ENCODE assay signal across 8 cellular contexts in the genomic region with DNA sequence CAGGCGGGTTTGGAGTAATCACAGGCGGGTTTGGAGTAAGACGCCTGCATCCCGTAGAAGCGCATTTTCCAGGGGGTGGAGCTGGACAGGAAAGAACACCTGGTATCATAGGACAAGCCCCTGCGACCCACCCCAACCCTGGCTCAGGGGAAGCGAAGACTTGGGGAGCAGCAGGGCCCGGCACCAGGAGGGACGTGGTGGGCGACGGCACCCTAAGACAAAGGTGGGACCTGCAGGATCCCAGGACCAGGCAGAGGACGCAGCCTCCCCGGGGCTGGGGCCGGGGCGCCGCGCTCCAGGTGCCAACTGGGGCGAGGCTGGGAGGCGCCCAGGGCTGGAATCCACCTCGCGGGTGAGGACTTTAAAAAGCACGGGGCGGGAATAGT.
DNase-seq lines count a peak whose midpoint lies in the region; ATAC-seq and TF ChIP-seq lines count a peak whose summit lies in the region.

No MANE protein-coding gene starts in this region.

- H3K4me3 Mint-ChIP-seq in activated naive CD4-positive, alpha-beta T cell treated with anti-CD3 and anti-CD28 coated beads, Interleukin-2, amount 50 U/mL, for 24 hours, result peak overlapping the region; percentile 85
- peak overlapping the region; percentile 85 for H3K4me3 Mint-ChIP-seq in activated naive CD8-positive, alpha-beta T cell treated with anti-CD3 and anti-CD28 coated beads, Interleukin-2, amount 50 U/mL, for 24 hours
- peak overlapping the region; percentile 77 for H3K4me3 Mint-ChIP-seq in stimulated activated effector memory CD8-positive, alpha-beta T cell treated with anti-CD3 and anti-CD28 coated beads, Interleukin-12 subunit alpha, Interleukin-12 subunit beta, amount 100 ng/mL, for 72 hours

- ATAC-seq in activated naive CD8-positive, alpha-beta T cell treated with anti-CD3 and anti-CD28 coated beads, Interleukin-2, amount 50 U/mL, for 24 hours, result peak; percentile 29
- ATAC-seq in stimulated activated effector memory CD8-positive, alpha-beta T cell treated with anti-CD3 and anti-CD28 coated beads, Interleukin-12 subunit alpha, Interleukin-12 subunit beta, amount 100 ng/mL, for 72 hours, result peak; percentile 37
- ATAC-seq in GM18517 (IDR thresholded peaks at IDR 0.05; ENCODE audit: unreplicated experiment), result no peak

- H3K27me3 Mint-ChIP-seq in activated naive CD4-positive, alpha-beta T cell treated with anti-CD3 and anti-CD28 coated beads, Interleukin-2, amount 50 U/mL, for 24 hours, result no peaks in the 10 kb centered on the region
- H3K27me3 Mint-ChIP-seq in activated naive CD8-positive, alpha-beta T cell treated with anti-CD3 and anti-CD28 coated beads, Interleukin-2, amount 50 U/mL, for 24 hours, result no peaks in the 10 kb centered on the region

- no peaks in the 10 kb centered on the region for H3K27me3 ChIP-seq in HL-60 (ENCODE audit: insufficient read depth, poor library complexity, severe bottlenecking)

- peak overlapping the region; percentile 58 for H3K27ac ChIP-seq in HL-60 (replicated peaks)

- H3K4me3 ChIP-seq in HL-60 (replicated peaks; ENCODE audit: insufficient read depth, low read length), result peak overlapping the region; percentile 52

- H3K4me1 Mint-ChIP-seq in activated naive CD4-positive, alpha-beta T cell treated with anti-CD3 and anti-CD28 coated beads, Interleukin-2, amount 50 U/mL, for 24 hours, result peaks cover 22% of the 10 kb centered on the region
- H3K4me1 Mint-ChIP-seq in activated naive CD8-positive, alpha-beta T cell treated with anti-CD3 and anti-CD28 coated beads, Interleukin-2, amount 50 U/mL, for 24 hours, result peaks cover 28% of the 10 kb centered on the region
- peaks cover 48% of the 10 kb centered on the region for H3K4me1 Mint-ChIP-seq in stimulated activated effector memory CD8-positive, alpha-beta T cell treated with anti-CD3 and anti-CD28 coated beads, Interleukin-12 subunit alpha, Interleukin-12 subunit beta, amount 100 ng/mL, for 72 hours

- DNase-seq in activated naive CD4-positive, alpha-beta T cell treated with anti-CD3 and anti-CD28 coated beads, Interleukin-2, amount 50 U/mL, for 16 hours, result no peak
- DNase-seq in HL-60 (ENCODE audit: low read depth in 1 of 2, low spot score in 1 of 2) (no peak), iPS-NIHi11 (ENCODE audit: low spot score) (peak; percentile 12), NCI-H345 treated with DMSO at 0.1 percent for 48 hours (lab: John Stamatoyannopoulos, UW; ENCODE audit: unreplicated experiment) (no peak)
- DNase-seq in activated naive CD8-positive, alpha-beta T cell treated with anti-CD3 and anti-CD28 coated beads, Interleukin-2, amount 50 U/mL, for 24 hours, result no peak
- DNase-seq in stimulated activated effector memory CD8-positive, alpha-beta T cell treated with anti-CD3 and anti-CD28 coated beads, Interleukin-12 subunit alpha, Interleukin-12 subunit beta, amount 100 ng/mL, for 72 hours (ENCODE audit: low spot score in 2 of 2), result no peak

- peaks cover 26% of the 10 kb centered on the region for H3K36me3 Mint-ChIP-seq in activated naive CD4-positive, alpha-beta T cell treated with anti-CD3 and anti-CD28 coated beads, Interleukin-2, amount 50 U/mL, for 24 hours
- H3K36me3 Mint-ChIP-seq in activated naive CD8-positive, alpha-beta T cell treated with anti-CD3 and anti-CD28 coated beads, Interleukin-2, amount 50 U/mL, for 24 hours (ENCODE audit: low read depth), result peaks cover 48% of the 10 kb centered on the region
- H3K36me3 Mint-ChIP-seq in stimulated activated effector memory CD8-positive, alpha-beta T cell treated with anti-CD3 and anti-CD28 coated beads, Interleukin-12 subunit alpha, Interleukin-12 subunit beta, amount 100 ng/mL, for 72 hours, result peaks cover 45% of the 10 kb centered on the region

- H3K27ac Mint-ChIP-seq in activated naive CD4-positive, alpha-beta T cell treated with anti-CD3 and anti-CD28 coated beads, Interleukin-2, amount 50 U/mL, for 24 hours, result peak overlapping the region; percentile 73
- H3K27ac Mint-ChIP-seq in activated naive CD8-positive, alpha-beta T cell treated with anti-CD3 and anti-CD28 coated beads, Interleukin-2, amount 50 U/mL, for 24 hours, result peak overlapping the region; percentile 68
- peak overlapping the region; percentile 64 for H3K27ac Mint-ChIP-seq in stimulated activated effector memory CD8-positive, alpha-beta T cell treated with anti-CD3 and anti-CD28 coated beads, Interleukin-12 subunit alpha, Interleukin-12 subunit beta, amount 100 ng/mL, for 72 hours

- H3K9me3 Mint-ChIP-seq in activated naive CD4-positive, alpha-beta T cell treated with anti-CD3 and anti-CD28 coated beads, Interleukin-2, amount 50 U/mL, for 24 hours, result peaks cover 18% of the 10 kb centered on the region
- peaks cover 38% of the 10 kb centered on the region for H3K9me3 Mint-ChIP-seq in activated naive CD8-positive, alpha-beta T cell treated with anti-CD3 and anti-CD28 coated beads, Interleukin-2, amount 50 U/mL, for 24 hours
- H3K9me3 Mint-ChIP-seq in stimulated activated effector memory CD8-positive, alpha-beta T cell treated with anti-CD3 and anti-CD28 coated beads, Interleukin-12 subunit alpha, Interleukin-12 subunit beta, amount 100 ng/mL, for 72 hours, result no peaks in the 10 kb centered on the region

- no peak for TF ChIP-seq CTCF in HL-60 (IDR thresholded peaks at IDR 0.05; ENCODE audit: insufficient read depth, low read length)
